In the genomic region with DNA sequence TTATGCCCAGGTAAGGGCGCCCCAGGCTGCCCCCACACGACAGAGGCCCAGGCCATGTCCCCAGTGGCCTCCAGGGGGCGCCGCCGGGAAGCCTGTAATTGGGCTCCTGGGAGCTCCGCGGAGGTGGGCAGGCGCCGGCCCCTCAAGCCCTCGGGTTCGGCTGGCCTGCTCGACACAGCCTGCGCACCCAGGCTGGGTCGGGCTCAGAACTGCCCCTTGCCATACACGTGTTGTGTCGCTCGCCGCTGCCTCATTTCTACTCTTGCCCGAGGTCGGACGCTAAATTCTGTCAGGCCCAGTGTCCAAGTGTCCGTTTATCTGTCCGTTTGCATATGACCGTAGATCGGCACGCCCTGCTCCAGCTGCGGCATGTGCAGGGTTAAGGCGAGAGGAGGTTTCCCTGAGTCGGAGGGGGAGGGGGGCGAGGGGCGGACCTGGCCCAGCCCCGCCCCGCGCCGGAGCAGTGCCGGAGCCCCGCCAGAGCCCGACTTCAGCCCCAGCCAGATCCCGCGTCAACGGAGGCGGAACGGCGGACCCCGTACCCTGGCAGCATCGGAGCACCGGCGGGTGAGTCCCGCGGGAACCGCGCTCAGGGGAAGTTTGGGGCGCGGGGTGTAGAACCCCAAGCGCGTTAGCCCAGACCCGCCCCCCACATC, we compare ENCODE assay signal across 1 cellular context.
TF ChIP-seq lines count a peak whose summit lies in the region.

TSS of gene KLHDC8B (plus strand) at position 480 of the 656 bp plus-strand sequence. CDS start 1,172 bp downstream, outside the sequence.

TF ChIP-seq in HEK293, 187 proteins besides CTCF, POLR2A, EP300 and RAD21 (continued from another document and continues in another):
- TF ChIP-seq, protein P1, sequence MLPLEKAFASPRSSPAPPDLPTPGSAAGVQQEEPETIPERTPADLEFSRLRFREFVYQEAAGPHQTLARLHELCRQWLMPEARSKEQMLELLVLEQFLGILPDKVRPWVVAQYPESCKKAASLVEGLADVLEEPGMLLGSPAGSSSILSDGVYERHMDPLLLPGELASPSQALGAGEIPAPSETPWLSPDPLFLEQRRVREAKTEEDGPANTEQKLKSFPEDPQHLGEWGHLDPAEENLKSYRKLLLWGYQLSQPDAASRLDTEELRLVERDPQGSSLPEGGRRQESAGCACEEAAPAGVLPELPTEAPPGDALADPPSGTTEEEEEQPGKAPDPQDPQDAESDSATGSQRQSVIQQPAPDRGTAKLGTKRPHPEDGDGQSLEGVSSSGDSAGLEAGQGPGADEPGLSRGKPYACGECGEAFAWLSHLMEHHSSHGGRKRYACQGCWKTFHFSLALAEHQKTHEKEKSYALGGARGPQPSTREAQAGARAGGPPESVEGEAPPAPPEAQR (tag by site-specific recombination; IDR thresholded peaks at IDR 0.05), result no peak
- peak; percentile 86 for TF ChIP-seq ZNF600 (tag by site-specific recombination; IDR thresholded peaks at IDR 0.05)
- peak; percentile 47; the same call in 1 of the 2 replicates for TF ChIP-seq ZNF76 (tag by site-specific recombination; IDR thresholded peaks at IDR 0.05; ENCODE audit: borderline replicate concordance, low read depth)
- TF ChIP-seq ZNF239 (tag by site-specific recombination; IDR thresholded peaks at IDR 0.05), result no peak
- TF ChIP-seq SCRT1 (tag by site-specific recombination; IDR thresholded peaks at IDR 0.05; ENCODE audit: borderline replicate concordance), result no peak
- no peak for TF ChIP-seq ZBTB21 (tag by site-specific recombination; IDR thresholded peaks at IDR 0.05)
- TF ChIP-seq ZNF626 (tag by site-specific recombination; IDR thresholded peaks at IDR 0.05), result no peak
- no peak for TF ChIP-seq ZNF184 (tag by site-specific recombination; IDR thresholded peaks at IDR 0.05)
- no peak for TF ChIP-seq YY2 (tag by site-specific recombination; IDR thresholded peaks at IDR 0.05)
- no peak for TF ChIP-seq YY1 (tag by site-specific recombination; IDR thresholded peaks at IDR 0.05)
- TF ChIP-seq ZSCAN16 (tag by site-specific recombination; IDR thresholded peaks at IDR 0.05), result no peak
- no peak for TF ChIP-seq ZNF521 (tag by site-specific recombination; IDR thresholded peaks at IDR 0.05)
- TF ChIP-seq, protein P2, sequence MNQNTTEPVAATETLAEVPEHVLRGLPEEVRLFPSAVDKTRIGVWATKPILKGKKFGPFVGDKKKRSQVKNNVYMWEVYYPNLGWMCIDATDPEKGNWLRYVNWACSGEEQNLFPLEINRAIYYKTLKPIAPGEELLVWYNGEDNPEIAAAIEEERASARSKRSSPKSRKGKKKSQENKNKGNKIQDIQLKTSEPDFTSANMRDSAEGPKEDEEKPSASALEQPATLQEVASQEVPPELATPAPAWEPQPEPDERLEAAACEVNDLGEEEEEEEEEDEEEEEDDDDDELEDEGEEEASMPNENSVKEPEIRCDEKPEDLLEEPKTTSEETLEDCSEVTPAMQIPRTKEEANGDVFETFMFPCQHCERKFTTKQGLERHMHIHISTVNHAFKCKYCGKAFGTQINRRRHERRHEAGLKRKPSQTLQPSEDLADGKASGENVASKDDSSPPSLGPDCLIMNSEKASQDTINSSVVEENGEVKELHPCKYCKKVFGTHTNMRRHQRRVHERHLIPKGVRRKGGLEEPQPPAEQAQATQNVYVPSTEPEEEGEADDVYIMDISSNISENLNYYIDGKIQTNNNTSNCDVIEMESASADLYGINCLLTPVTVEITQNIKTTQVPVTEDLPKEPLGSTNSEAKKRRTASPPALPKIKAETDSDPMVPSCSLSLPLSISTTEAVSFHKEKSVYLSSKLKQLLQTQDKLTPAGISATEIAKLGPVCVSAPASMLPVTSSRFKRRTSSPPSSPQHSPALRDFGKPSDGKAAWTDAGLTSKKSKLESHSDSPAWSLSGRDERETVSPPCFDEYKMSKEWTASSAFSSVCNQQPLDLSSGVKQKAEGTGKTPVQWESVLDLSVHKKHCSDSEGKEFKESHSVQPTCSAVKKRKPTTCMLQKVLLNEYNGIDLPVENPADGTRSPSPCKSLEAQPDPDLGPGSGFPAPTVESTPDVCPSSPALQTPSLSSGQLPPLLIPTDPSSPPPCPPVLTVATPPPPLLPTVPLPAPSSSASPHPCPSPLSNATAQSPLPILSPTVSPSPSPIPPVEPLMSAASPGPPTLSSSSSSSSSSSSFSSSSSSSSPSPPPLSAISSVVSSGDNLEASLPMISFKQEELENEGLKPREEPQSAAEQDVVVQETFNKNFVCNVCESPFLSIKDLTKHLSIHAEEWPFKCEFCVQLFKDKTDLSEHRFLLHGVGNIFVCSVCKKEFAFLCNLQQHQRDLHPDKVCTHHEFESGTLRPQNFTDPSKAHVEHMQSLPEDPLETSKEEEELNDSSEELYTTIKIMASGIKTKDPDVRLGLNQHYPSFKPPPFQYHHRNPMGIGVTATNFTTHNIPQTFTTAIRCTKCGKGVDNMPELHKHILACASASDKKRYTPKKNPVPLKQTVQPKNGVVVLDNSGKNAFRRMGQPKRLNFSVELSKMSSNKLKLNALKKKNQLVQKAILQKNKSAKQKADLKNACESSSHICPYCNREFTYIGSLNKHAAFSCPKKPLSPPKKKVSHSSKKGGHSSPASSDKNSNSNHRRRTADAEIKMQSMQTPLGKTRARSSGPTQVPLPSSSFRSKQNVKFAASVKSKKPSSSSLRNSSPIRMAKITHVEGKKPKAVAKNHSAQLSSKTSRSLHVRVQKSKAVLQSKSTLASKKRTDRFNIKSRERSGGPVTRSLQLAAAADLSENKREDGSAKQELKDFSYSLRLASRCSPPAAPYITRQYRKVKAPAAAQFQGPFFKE (tag by site-specific recombination; IDR thresholded peaks at IDR 0.05; ENCODE audit: borderline replicate concordance), result no peak
- TF ChIP-seq EGR2 (tag by site-specific recombination; IDR thresholded peaks at IDR 0.05; ENCODE audit: low read depth), result no peak; the same call in 1 of the 2 replicates
- TF ChIP-seq ZNF2 (tag by site-specific recombination; IDR thresholded peaks at IDR 0.05), result 0 out of 2 replicates have a peak, but pooled peaks have one; percentile 44
- no peak; the same call in 1 of the 2 replicates for TF ChIP-seq KLF10 (tag by site-specific recombination; IDR thresholded peaks at IDR 0.05)
- no peak for TF ChIP-seq ZNF48 (tag by site-specific recombination; IDR thresholded peaks at IDR 0.05)
- TF ChIP-seq ZNF121 (tag by site-specific recombination; IDR thresholded peaks at IDR 0.05), result no peak
- no peak for TF ChIP-seq ZNF585B (tag by site-specific recombination; IDR thresholded peaks at IDR 0.05)
- no peak for TF ChIP-seq ZNF433 (tag by site-specific recombination; IDR thresholded peaks at IDR 0.05; ENCODE audit: low read depth)
- no peak for TF ChIP-seq SETDB1 (IDR thresholded peaks at IDR 0.05; ENCODE audit: insufficient read length, low read length)
- TF ChIP-seq ZNF366 (tag by site-specific recombination; conservative IDR thresholded peaks at IDR 0.05), result no peak
- TF ChIP-seq MZF1 (tag by site-specific recombination; IDR thresholded peaks at IDR 0.05; ENCODE audit: borderline replicate concordance), result no peak
- no peak for TF ChIP-seq ZBTB1 (tag by site-specific recombination; IDR thresholded peaks at IDR 0.05)
- no peak for TF ChIP-seq TSHZ1 (tag by site-specific recombination; IDR thresholded peaks at IDR 0.05; ENCODE audit: borderline replicate concordance)
- no peak for TF ChIP-seq ZNF677 (tag by site-specific recombination; IDR thresholded peaks at IDR 0.05)
- TF ChIP-seq ZNF529 (tag by site-specific recombination; IDR thresholded peaks at IDR 0.05; ENCODE audit: insufficient replicate concordance), result no peak
- no peak for TF ChIP-seq ZNF514 (tag by site-specific recombination; IDR thresholded peaks at IDR 0.05)
- no peak; the same call in 1 of the 2 replicates for TF ChIP-seq PRDM4 (tag by site-specific recombination; IDR thresholded peaks at IDR 0.05)
- peak; percentile 83; the same call in 1 of the 2 replicates for TF ChIP-seq ZNF324 (tag by site-specific recombination; IDR thresholded peaks at IDR 0.05)
- TF ChIP-seq, protein P3, sequence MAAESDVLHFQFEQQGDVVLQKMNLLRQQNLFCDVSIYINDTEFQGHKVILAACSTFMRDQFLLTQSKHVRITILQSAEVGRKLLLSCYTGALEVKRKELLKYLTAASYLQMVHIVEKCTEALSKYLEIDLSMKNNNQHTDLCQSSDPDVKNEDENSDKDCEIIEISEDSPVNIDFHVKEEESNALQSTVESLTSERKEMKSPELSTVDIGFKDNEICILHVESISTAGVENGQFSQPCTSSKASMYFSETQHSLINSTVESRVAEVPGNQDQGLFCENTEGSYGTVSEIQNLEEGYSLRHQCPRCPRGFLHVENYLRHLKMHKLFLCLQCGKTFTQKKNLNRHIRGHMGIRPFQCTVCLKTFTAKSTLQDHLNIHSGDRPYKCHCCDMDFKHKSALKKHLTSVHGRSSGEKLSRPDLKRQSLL (tag by site-specific recombination; IDR thresholded peaks at IDR 0.05), result 0 out of 2 replicates have a peak, but pooled peaks have one; percentile 60
- no peak for TF ChIP-seq ZNF510 (tag by site-specific recombination; IDR thresholded peaks at IDR 0.05; ENCODE audit: insufficient replicate concordance)
- TF ChIP-seq ZNF202 (tag by site-specific recombination; IDR thresholded peaks at IDR 0.05; ENCODE audit: borderline replicate concordance), result no peak
- peak; percentile 88 for TF ChIP-seq ZBTB8A (tag by site-specific recombination; IDR thresholded peaks at IDR 0.05)
- peak; percentile 54 for TF ChIP-seq GLIS1 (tag by site-specific recombination; IDR thresholded peaks at IDR 0.05)
- TF ChIP-seq SP7 (tag by site-specific recombination; IDR thresholded peaks at IDR 0.05), result peak; percentile 80
- no peak for TF ChIP-seq ZNF416 (tag by site-specific recombination; IDR thresholded peaks at IDR 0.05)
- peak; percentile 44; the same call in 1 of the 2 replicates for TF ChIP-seq ZNF610 (tag by site-specific recombination; IDR thresholded peaks at IDR 0.05; ENCODE audit: borderline replicate concordance)
- TF ChIP-seq ZEB2 (tag by site-specific recombination; IDR thresholded peaks at IDR 0.05), result peak; percentile 91
- TF ChIP-seq, protein P4, sequence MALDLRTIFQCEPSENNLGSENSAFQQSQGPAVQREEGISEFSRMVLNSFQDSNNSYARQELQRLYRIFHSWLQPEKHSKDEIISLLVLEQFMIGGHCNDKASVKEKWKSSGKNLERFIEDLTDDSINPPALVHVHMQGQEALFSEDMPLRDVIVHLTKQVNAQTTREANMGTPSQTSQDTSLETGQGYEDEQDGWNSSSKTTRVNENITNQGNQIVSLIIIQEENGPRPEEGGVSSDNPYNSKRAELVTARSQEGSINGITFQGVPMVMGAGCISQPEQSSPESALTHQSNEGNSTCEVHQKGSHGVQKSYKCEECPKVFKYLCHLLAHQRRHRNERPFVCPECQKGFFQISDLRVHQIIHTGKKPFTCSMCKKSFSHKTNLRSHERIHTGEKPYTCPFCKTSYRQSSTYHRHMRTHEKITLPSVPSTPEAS (tag by site-specific recombination; IDR thresholded peaks at IDR 0.05), result no peak; the same call in 1 of the 2 replicates
- TF ChIP-seq ZNF157 (tag by site-specific recombination; IDR thresholded peaks at IDR 0.05), result no peak
- peak; percentile 75; the same call in 1 of the 2 replicates for TF ChIP-seq ZFP69B (tag by site-specific recombination; IDR thresholded peaks at IDR 0.05)
- TF ChIP-seq, protein P5, sequence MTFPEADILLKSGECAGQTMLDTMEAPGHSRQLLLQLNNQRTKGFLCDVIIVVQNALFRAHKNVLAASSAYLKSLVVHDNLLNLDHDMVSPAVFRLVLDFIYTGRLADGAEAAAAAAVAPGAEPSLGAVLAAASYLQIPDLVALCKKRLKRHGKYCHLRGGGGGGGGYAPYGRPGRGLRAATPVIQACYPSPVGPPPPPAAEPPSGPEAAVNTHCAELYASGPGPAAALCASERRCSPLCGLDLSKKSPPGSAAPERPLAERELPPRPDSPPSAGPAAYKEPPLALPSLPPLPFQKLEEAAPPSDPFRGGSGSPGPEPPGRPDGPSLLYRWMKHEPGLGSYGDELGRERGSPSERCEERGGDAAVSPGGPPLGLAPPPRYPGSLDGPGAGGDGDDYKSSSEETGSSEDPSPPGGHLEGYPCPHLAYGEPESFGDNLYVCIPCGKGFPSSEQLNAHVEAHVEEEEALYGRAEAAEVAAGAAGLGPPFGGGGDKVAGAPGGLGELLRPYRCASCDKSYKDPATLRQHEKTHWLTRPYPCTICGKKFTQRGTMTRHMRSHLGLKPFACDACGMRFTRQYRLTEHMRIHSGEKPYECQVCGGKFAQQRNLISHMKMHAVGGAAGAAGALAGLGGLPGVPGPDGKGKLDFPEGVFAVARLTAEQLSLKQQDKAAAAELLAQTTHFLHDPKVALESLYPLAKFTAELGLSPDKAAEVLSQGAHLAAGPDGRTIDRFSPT (tag by site-specific recombination; IDR thresholded peaks at IDR 0.05), result peak; percentile 76
